8 cellular contexts compared by ENCODE assay signal in the genomic region with DNA sequence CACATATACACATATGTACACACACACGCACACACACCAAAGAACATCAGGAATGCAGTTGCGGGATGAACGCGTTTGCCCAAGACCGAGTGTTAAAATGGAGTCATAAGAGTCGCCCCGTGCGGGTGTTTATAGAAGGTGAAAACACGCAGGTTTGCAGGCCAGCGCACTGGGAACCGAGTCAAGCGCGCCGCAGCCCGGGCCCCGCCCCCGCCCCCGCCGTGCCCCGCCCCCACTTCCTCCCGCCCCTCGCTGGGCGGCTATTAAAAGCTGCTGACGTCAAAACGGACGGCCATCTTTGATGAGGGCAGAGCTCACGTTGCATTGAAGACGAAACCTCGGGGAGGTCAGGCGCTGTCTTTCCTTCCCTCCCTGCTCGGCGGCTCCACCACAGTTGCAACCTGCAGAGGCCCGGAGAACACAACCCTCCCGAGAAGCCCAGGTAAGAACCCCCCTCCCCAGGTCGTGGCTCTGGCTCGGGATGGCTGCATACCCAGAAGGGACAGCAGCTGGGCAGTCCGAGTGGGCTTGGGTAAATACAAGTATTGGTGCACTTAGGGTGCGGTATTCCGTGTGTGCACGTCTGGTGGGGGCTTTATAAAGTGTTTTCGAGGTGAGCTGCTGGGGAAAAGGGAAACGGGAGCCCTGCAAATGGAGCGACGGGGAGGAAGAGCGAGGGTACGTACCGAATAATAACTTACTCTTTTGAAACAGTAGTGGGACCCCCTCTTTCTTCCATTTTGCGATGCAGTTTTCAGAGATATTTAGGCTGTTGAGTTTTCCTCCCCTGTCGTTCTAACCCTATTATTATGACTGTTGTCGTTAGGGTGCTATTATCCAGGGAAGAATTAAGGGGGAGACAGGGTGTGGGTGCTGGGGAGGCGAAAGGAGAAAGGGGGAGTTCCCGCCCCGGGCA. TPM values are rescaled to one million over a fixed set of nuclear protein-coding genes. Genes with fewer than 3 reads are reported as not detected.
DNase-seq lines count a peak whose midpoint lies in the region; ATAC-seq and TF ChIP-seq lines count a peak whose summit lies in the region.

A gene (plus strand): TSS at position 295 of the 916 bp plus-strand sequence. CDS start 56,662 bp downstream, outside the sequence.

- H2BK120ac ChIP-seq in H9 (ENCODE audit: low read depth, low read length, poor library complexity, severe bottlenecking) = no peak within 1 kb of the TSS

- no peak for TF ChIP-seq EP300 in transverse colon (IDR thresholded peaks at IDR 0.05; ENCODE audit: low read depth)

- ATAC-seq in naive thymus-derived CD8-positive, alpha-beta T cell = peak in 1 of 2 donors; percentile 36

- H3K27ac ChIP-seq in H9 (ENCODE audit: insufficient read length, low read depth, low read length) (no peak within 1 kb of the TSS), transverse colon (peak within 1 kb of the TSS; percentile 21 to 57 (median 49))

- POLR2A ChIA-PET in naive thymus-derived CD8-positive, alpha-beta T cell (lab: Charles Lee) = interaction anchor here (0.5 kb wide), 1 partner anchor 1725 kb away, joined by 9 read pairs; no protein-coding TSS in a partner anchor

- H2BK20ac ChIP-seq in H9 (ENCODE audit: low read depth, low read length, poor library complexity, severe bottlenecking) = no peak within 1 kb of the TSS

- no peak within 1 kb of the TSS for H3K56ac ChIP-seq in H9 (ENCODE audit: insufficient read length, low read depth, low read length)

- H3K9ac ChIP-seq in H9 (ENCODE audit: extremely low read depth, insufficient read length, low read length) = no peak within 1 kb of the TSS

- no peak within 1 kb of the TSS for H3K4ac ChIP-seq in H9 (ENCODE audit: low read depth, low read length)

- H3K9me3 ChIP-seq in H9 (ENCODE audit: control insufficient read depth, low read depth, low read length) = no peaks in the 10 kb centered on the region
- no peaks in the 10 kb centered on the region for H3K9me3 ChIP-seq in transverse colon

- no peaks in the 10 kb centered on the region for H3K36me3 Mint-ChIP-seq in H9 (ENCODE audit: insufficient read depth in 1 of 3, low read depth in 3 of 3)
- peaks cover 0 to 28% (median 11%) of the 10 kb centered on the region in 3 donors for H3K36me3 Mint-ChIP-seq in naive thymus-derived CD8-positive, alpha-beta T cell

- peaks cover 63% of the 10 kb centered on the region for H3K27me3 Mint-ChIP-seq in H9 (ENCODE audit: low read depth)
- peaks cover 25 to 82% (median 52%) of the 10 kb centered on the region in 5 donors for H3K27me3 Mint-ChIP-seq in naive thymus-derived CD8-positive, alpha-beta T cell

- H2AFZ ChIP-seq in H9 (ENCODE audit: low read length) = peak within 1 kb of the TSS; percentile 2

- no peak within 1 kb of the TSS for H2BK12ac ChIP-seq in H9 (ENCODE audit: insufficient read length, low read depth, low read length)

- peak within 1 kb of the TSS; percentile 31 for H3K18ac ChIP-seq in H9 (ENCODE audit: insufficient read length, low read depth, low read length)

- no peak within 1 kb of the TSS for H2BK15ac ChIP-seq in H9 (ENCODE audit: low read depth, low read length)

- H3K4me1 ChIP-seq in H9 (ENCODE audit: insufficient read depth, low read length) (0 out of 2 replicates have a peak, but pooled peaks cover 2% of the 10 kb centered on the region), transverse colon (peaks cover 0 to 5% (median 2%) of the 10 kb centered on the region in 4 donors)

- H4K91ac ChIP-seq in H9 (ENCODE audit: insufficient read length, low read depth, low read length) = no peak within 1 kb of the TSS

- H3T11ph ChIP-seq in H9 (ENCODE audit: low read length) = no peak within 1 kb of the TSS

- no peak within 1 kb of the TSS for H4K8ac ChIP-seq in H9 (replicated peaks; ENCODE audit: insufficient read length, low read depth, low read length)

- peak within 1 kb of the TSS; percentile 83 for H3K4me2 ChIP-seq in H9 (ENCODE audit: insufficient read depth, insufficient read length, low read length)

- DNase-seq in A172 (ENCODE audit: low spot score) = peak; percentile 74
- peak; percentile 90 for DNase-seq in H9
- peak; percentile 93 to 97 for DNase-seq in NCI-H524 (lab: John Stamatoyannopoulos, UW)
- DNase-seq in activated T-cell treated with anti-CD3 and anti-CD28 coated beads, Interleukin-2, amount 50 U/mL, for 48 hours = peak; percentile 52 to 59
- DNase-seq in fibroblast of peridontal ligament (ENCODE audit: extremely low read depth) = peak; percentile 94
- DNase-seq in naive thymus-derived CD8-positive, alpha-beta T cell = peak in 6 of 10 donors; percentile 5 to 29 (median 16)
- DNase-seq in transverse colon = peak; percentile 22
- DNase-seq in AML-193 (lab: John Stamatoyannopoulos, UW) = no peak

- no peak within 1 kb of the TSS for H2BK5ac ChIP-seq in H9 (ENCODE audit: insufficient read length, low read length)

- no peaks in the 10 kb centered on the region for H3K79me1 ChIP-seq in H9 (ENCODE audit: insufficient read depth, low read depth, low read length, poor library complexity, severe bottlenecking)

- in situ Hi-C loops in transverse colon (cut with MboI; ENCODE audit: low pct_ligation_motif_present in 1 of 4, low pct_unique_long_range_greater_than_20kb in 1 of 4, low sequenced_read_pairs in 3 of 4) = no loop called here

- intact Hi-C loops in transverse colon (cut with DNase I; ENCODE audit: low total_unique reads) = no loop called here

- no peaks in the 10 kb centered on the region for H3K79me2 ChIP-seq in H9 (ENCODE audit: insufficient read depth, low read length)

- no peak for TF ChIP-seq CTCF in H9 (conservative IDR thresholded peaks at IDR 0.05)
- TF ChIP-seq CTCF in transverse colon (IDR thresholded peaks at IDR 0.05) = no peak

- H3K4me1 Mint-ChIP-seq in H9 = peaks cover 14 to 20% of the 10 kb centered on the region in 2 experiments
- H3K4me1 Mint-ChIP-seq in naive thymus-derived CD8-positive, alpha-beta T cell = peaks cover 7 to 17% (median 16%) of the 10 kb centered on the region in 4 donors

- no CpG with 5 or more reads among the region's 53 CpGs for WGBS in H9 (ENCODE audit: extremely low coverage, insufficient read length, low lambda C conversion rate)
- 4 to 9% methylated on average over 9 to 38 of the region's 53 CpGs for WGBS in transverse colon (ENCODE audit: low coverage in 1 of 2), 2 donors

- H4K20me1 ChIP-seq in H9 (ENCODE audit: control insufficient read depth, insufficient read depth, insufficient read length) = peaks cover 3% of the 10 kb centered on the region

- H3K27me3 ChIP-seq in H9 (ENCODE audit: insufficient read depth, low read length) (no peaks in the 10 kb centered on the region; the same call in 1 of the 2 replicates), transverse colon (peaks cover 58% of the 10 kb centered on the region)

- H3K14ac ChIP-seq in H9 (ENCODE audit: insufficient read depth, low read length) = peak within 1 kb of the TSS; percentile 50; the same call in 1 of the 2 replicates

- no peak within 1 kb of the TSS for H3K23ac ChIP-seq in H9 (ENCODE audit: insufficient read length, low read depth, low read length)

- no peak for TF ChIP-seq POLR2A in transverse colon (IDR thresholded peaks at IDR 0.05)

- peak within 1 kb of the TSS in 2 of 4 donors; percentile 6 to 17 for H3K4me3 ChIP-seq in transverse colon

- H3K27ac Mint-ChIP-seq in H9 = peak within 1 kb of the TSS; percentile 36 to 73 (median 50); a peak in 5 of 7 replicates
- H3K27ac Mint-ChIP-seq in naive thymus-derived CD8-positive, alpha-beta T cell = peak within 1 kb of the TSS in 3 of 10 donors; percentile 48 to 89 (median 74)

- H3K23me2 ChIP-seq in H9 (ENCODE audit: insufficient read length, low read depth, low read length, poor library complexity, severe bottlenecking) = peaks cover 13% of the 10 kb centered on the region

- H2AK5ac ChIP-seq in H9 (ENCODE audit: insufficient read length, low read length) = no peak within 1 kb of the TSS

- no peaks in the 10 kb centered on the region for H3K9me3 Mint-ChIP-seq in H9
- H3K9me3 Mint-ChIP-seq in naive thymus-derived CD8-positive, alpha-beta T cell = peaks cover 0 to 49% (median 15%) of the 10 kb centered on the region in 9 donors

- no peak within 1 kb of the TSS for H4K5ac ChIP-seq in H9 (ENCODE audit: insufficient read length, low read depth, low read length)

- H3K36me3 ChIP-seq in transverse colon = no peaks in the 10 kb centered on the region

- H3K4me3 Mint-ChIP-seq in H9 = peak within 1 kb of the TSS; percentile 77 to 95
- H3K4me3 Mint-ChIP-seq in naive thymus-derived CD8-positive, alpha-beta T cell = peak within 1 kb of the TSS; percentile 42 to 80 (median 66)

RNA-seq across cellular contexts. Expression of the gene that starts here (rescaled TPM):
- 0.12 TPM in 1 of 2 replicates, not detected in the other for total RNA-seq in A172 (2014; rRNA removed; shearing (Covaris generic))
- 0.13 and 0.35 TPM in 2 replicates for total RNA-seq in H9 (2021)
- not detected for total RNA-seq in naive thymus-derived CD8-positive, alpha-beta T cell
- under 1 TPM in 1 of 3 donors, not detected in 2; 0.37 TPM for polyA plus RNA-seq in naive thymus-derived CD8-positive, alpha-beta T cell
- 1 to 10 TPM in 3 of 4 donors, not detected in 1; 1.4 to 4.2 (median 2.4) TPM for total RNA-seq in transverse colon

Comparison
In these comparisons a context has a peak if more than half of its experiments do, and no peak if none do; other contexts are left out.
1. Peak in DNase-seq in A172; RNA of the gene not detected or under 1 TPM.
2. Peak in DNase-seq and H3K4me2 ChIP-seq in H9; RNA of the gene not detected or under 1 TPM.
3. Peak in DNase-seq in naive thymus-derived CD8-positive, alpha-beta T cell; RNA of the gene not detected or under 1 TPM.
4. DNase-seq: peak in NCI-H524 (2 of 2), activated T-cell treated with anti-CD3 and anti-CD28 coated beads, Interleukin-2, amount 50 U/mL, for 48 hours (2 of 2), fibroblast of peridontal ligament (single experiment) and transverse colon (single experiment); none in AML-193 (0 of 2).